Comparison of ENCODE assay signal across 28 cellular contexts in genomic region chr19:17401628-17402027, GRCh38. TPM values are rescaled to one million over a fixed set of nuclear protein-coding genes. Genes with fewer than 3 reads are reported as not detected.
"Had no signal": no experiment of that assay in that cellular context is flagged by ENCODE, and none has a peak within 500 bp of the region (broad histone marks: within the 10 kb centered on the region; RNA-seq: fewer than 3 reads in every experiment).

No MANE protein-coding gene starts in this region.

- ATAC-seq: activated T-cell treated with anti-CD3 and anti-CD28 coated beads, Interleukin-2, amount 50 U/mL, for 72 hours; HepG2; Panc1; T-helper 17 cell had no signal

- H3K27ac Mint-ChIP-seq: activated CD4-positive, alpha-beta memory T cell treated with anti-CD3 and anti-CD28 coated beads for 36 hours; activated CD4-positive, alpha-beta T cell treated with anti-CD3 and anti-CD28 coated beads, Interleukin-2, amount 10 ng/mL, durations not matched to agents 7 days and 5 days; activated T-cell treated with anti-CD3 and anti-CD28 coated beads, Interleukin-2, amount 50 U/mL, for 72 hours; activated T-helper 2 cell treated with anti-CD3 and anti-CD28 coated beads, Interferon-gamma antibody, Interleukin-2, Interleukin-4, amounts not matched to agents 10 μg/mL and 5 μg/mL and 100 μg/mL, durations not matched to agents 14 hours and 24 hours and 36 hours; T-helper 17 cell had no signal

- H3K4me3 Mint-ChIP-seq: activated CD4-positive, alpha-beta memory T cell treated with anti-CD3 and anti-CD28 coated beads for 36 hours; activated CD4-positive, alpha-beta T cell treated with anti-CD3 and anti-CD28 coated beads, Interleukin-2, amount 10 ng/mL, durations not matched to agents 7 days and 5 days; T-helper 17 cell had no signal

- H3K27me3 Mint-ChIP-seq: activated CD4-positive, alpha-beta memory T cell treated with anti-CD3 and anti-CD28 coated beads for 36 hours; activated CD4-positive, alpha-beta T cell treated with anti-CD3 and anti-CD28 coated beads, Interleukin-2, amount 10 ng/mL, durations not matched to agents 7 days and 5 days; T-helper 17 cell had no signal

- DNase-seq: activated CD4-positive, alpha-beta memory T cell treated with anti-CD3 and anti-CD28 coated beads for 36 hours; activated CD4-positive, alpha-beta T cell treated with anti-CD3 and anti-CD28 coated beads, Interleukin-2, amount 10 ng/mL, durations not matched to agents 7 days and 5 days; activated CD4-positive, CD25-positive, alpha-beta regulatory T cell; activated CD8-positive, alpha-beta memory T cell treated with anti-CD3 and anti-CD28 coated beads, Interleukin-2, amount 50 U/mL, for 4 hours; activated gamma-delta T cell treated with Interleukin-2 at 50 U/mL for 16 hours; activated naive CD4-positive, alpha-beta T cell treated with anti-CD3 and anti-CD28 coated beads, Interleukin-2, amount 50 U/mL, for 16 hours; activated T-cell treated with anti-CD3 and anti-CD28 coated beads, Interleukin-2, amount 50 U/mL, for 72 hours; amygdala; brain microvascular endothelial cell; NCI-H1092; NCI-H1417; NCI-H1694; NCI-H2029; NCI-H2107; NCI-H2171 treated with DMSO at 0.1 percent for 48 hours; NCI-H226; NCI-H510A; NCI-H69; NK-92 treated with Interleukin-12 subunit alpha and Interleukin-12 subunit beta, amount 100 ng/mL, for 24 hours; OCI-M1; Right ventricle myocardium superior; T-helper 17 cell; T1000 had no signal

- H3K9me3 Mint-ChIP-seq: activated CD4-positive, alpha-beta memory T cell treated with anti-CD3 and anti-CD28 coated beads for 36 hours; activated CD4-positive, alpha-beta T cell treated with anti-CD3 and anti-CD28 coated beads, Interleukin-2, amount 10 ng/mL, durations not matched to agents 7 days and 5 days; activated T-cell treated with anti-CD3 and anti-CD28 coated beads, Interleukin-2, amount 50 U/mL, for 72 hours; activated T-helper 2 cell treated with anti-CD3 and anti-CD28 coated beads, Interferon-gamma antibody, Interleukin-2, Interleukin-4, amounts not matched to agents 10 μg/mL and 5 μg/mL and 100 μg/mL, durations not matched to agents 14 hours and 24 hours and 36 hours had no signal

RNA-seq across cellular contexts. Expression of gene CCDC194, which starts 7.6 kb away (rescaled TPM):
- total RNA-seq: Right ventricle myocardium superior, SJSA1 had no signal

RNA-seq across cellular contexts. Expression of gene PLVAP, which starts 24.5 kb away (rescaled TPM):
- total RNA-seq: activated CD4-positive, alpha-beta T cell treated with anti-CD3 and anti-CD28 coated beads, Interleukin-2, amount 10 ng/mL, durations not matched to agents 7 days and 5 days; activated T-cell treated with anti-CD3 and anti-CD28 coated beads, Interleukin-2, amount 50 U/mL, for 72 hours; activated T-helper 2 cell treated with anti-CD3 and anti-CD28 coated beads, Interferon-gamma antibody, Interleukin-2, Interleukin-4, amounts not matched to agents 10 μg/mL and 5 μg/mL and 100 μg/mL, durations not matched to agents 14 hours and 24 hours and 36 hours; HepG2; MCF 10A; SJSA1; T-helper 17 cell had no signal

RNA-seq across cellular contexts. Expression of gene TMEM221, which starts 46.8 kb away (rescaled TPM):
- total RNA-seq: activated CD4-positive, alpha-beta memory T cell treated with anti-CD3 and anti-CD28 coated beads for 36 hours; activated CD4-positive, alpha-beta T cell treated with anti-CD3 and anti-CD28 coated beads, Interleukin-2, amount 10 ng/mL, durations not matched to agents 7 days and 5 days; activated T-cell treated with anti-CD3 and anti-CD28 coated beads, Interleukin-2, amount 50 U/mL, for 72 hours; activated T-helper 2 cell treated with anti-CD3 and anti-CD28 coated beads, Interferon-gamma antibody, Interleukin-2, Interleukin-4, amounts not matched to agents 10 μg/mL and 5 μg/mL and 100 μg/mL, durations not matched to agents 14 hours and 24 hours and 36 hours; MCF 10A; SJSA1; T-helper 17 cell had no signal
